Comparison of ENCODE assay signal across 19 cellular contexts in genomic region chr2:233446121-233446520, GRCh38.
DNase-seq lines count a peak whose midpoint lies in the region; ATAC-seq and TF ChIP-seq lines count a peak whose summit lies in the region.
"Had no signal": no experiment of that assay in that cellular context is flagged by ENCODE, and none has a peak within 500 bp of the region (broad histone marks: within the 10 kb centered on the region; RNA-seq: fewer than 3 reads in every experiment).

No MANE protein-coding gene starts in this region.

- TF ChIP-seq CTCF in RWPE1 (conservative IDR thresholded peaks at IDR 0.05; ENCODE audit: low read depth) (no peak), osteoblast (IDR thresholded peaks at IDR 0.05; ENCODE audit: extremely low read depth, low read depth, low read length) (no peak), upper lobe of right lung (IDR thresholded peaks at IDR 0.05) (no peak)

- H3K36me3 Mint-ChIP-seq in activated naive CD4-positive, alpha-beta T cell treated with anti-CD3 and anti-CD28 coated beads, Interleukin-2, amount 50 U/mL, for 72 hours, result no peaks in the 10 kb centered on the region

- H3K27ac Mint-ChIP-seq in activated naive CD4-positive, alpha-beta T cell treated with anti-CD3 and anti-CD28 coated beads, Interleukin-2, amount 50 U/mL, for 72 hours, result peak overlapping the region; percentile 22 to 38

- intact Hi-C loops in upper lobe of right lung (cut with DNase I), result loop anchor here (10.0 kb wide), 1 partner anchor 91 kb away; the partner anchor contains the start of gene DGKD

- H3K9me3 ChIP-seq in osteoblast (ENCODE audit: low read depth, low read length) (no peaks in the 10 kb centered on the region), upper lobe of right lung (no peaks in the 10 kb centered on the region)
- H3K9me3 ChIP-seq: Caco-2 had no signal

- CTCF ChIA-PET in RWPE1 (lab: Yijun Ruan, JAX), result interaction anchor here (0.7 kb wide), 1 partner anchor 42 kb away, joined by 3 read pairs; no protein-coding TSS in a partner anchor

- no peak overlapping the region for H2AFZ ChIP-seq in osteoblast (ENCODE audit: low read length)

- POLR2A ChIA-PET in RWPE1 (lab: Yijun Ruan, JAX; ENCODE audit: low non-redundant PET), result no interaction called here

- no peaks in the 10 kb centered on the region for H3K9me3 Mint-ChIP-seq in activated naive CD4-positive, alpha-beta T cell treated with anti-CD3 and anti-CD28 coated beads, Interleukin-2, amount 50 U/mL, for 72 hours

- ATAC-seq in activated naive CD4-positive, alpha-beta T cell treated with anti-CD3 and anti-CD28 coated beads, Interleukin-2, amount 50 U/mL, for 72 hours, result no peak
- ATAC-seq in upper lobe of right lung (no peak), HG03196 (IDR thresholded peaks at IDR 0.05; ENCODE audit: unreplicated experiment) (no peak)
- ATAC-seq: K562, PC-3 had no signal

- H3K27me3 ChIP-seq in osteoblast (ENCODE audit: insufficient read depth, low read length) (no peaks in the 10 kb centered on the region), upper lobe of right lung (no peaks in the 10 kb centered on the region)

- H3K36me3 ChIP-seq in osteoblast (ENCODE audit: insufficient read depth, low read length) (peaks cover 11% of the 10 kb centered on the region), upper lobe of right lung (peaks cover 72% of the 10 kb centered on the region)

- no peak overlapping the region for H3K4me2 ChIP-seq in osteoblast (ENCODE audit: insufficient read depth, low read length)

- H3K4me3 ChIP-seq in osteoblast (ENCODE audit: insufficient read depth, low read length), result no peak overlapping the region
- no peak overlapping the region for H3K4me3 ChIP-seq in upper lobe of right lung
- H3K4me3 ChIP-seq: K562 had no signal

- H3K4me1 ChIP-seq in osteoblast (ENCODE audit: insufficient read depth, low read length), result no peaks in the 10 kb centered on the region
- H3K4me1 ChIP-seq in upper lobe of right lung, result no peaks in the 10 kb centered on the region

- DNase-seq in activated naive CD4-positive, alpha-beta T cell treated with anti-CD3 and anti-CD28 coated beads, Interleukin-2, amount 50 U/mL, for 72 hours (ENCODE audit: low spot score in 2 of 2), result no peak
- DNase-seq in activated naive CD4-positive, alpha-beta T cell treated with Interleukin-2 at 50 U/mL for 16 hours, result no peak
- no peak for DNase-seq in RWPE1 (ENCODE audit: low spot score)
- peak; percentile 62 for DNase-seq in osteoblast (ENCODE audit: insufficient read length, low spot score, missing footprints)
- DNase-seq in upper lobe of right lung, result peak; percentile 16
- DNase-seq in COLO668 (lab: John Stamatoyannopoulos, UW; ENCODE audit: unreplicated experiment), result no peak
- DNase-seq: DMS153, EL, GOT3, NCI-H1436, NCI-H2029 treated with DMSO at 0.1 percent for 48 hours, NCI-H2171 treated with DMSO at 0.1 percent for 48 hours, NCI-H446 treated with DMSO at 0.1 percent for 48 hours, NCI-H748 treated with DMSO at 0.1 percent for 48 hours, PC-3 had no signal

- H4K20me1 ChIP-seq in osteoblast (ENCODE audit: insufficient read depth, low read length), result no peaks in the 10 kb centered on the region

- no peaks in the 10 kb centered on the region for H3K79me2 ChIP-seq in osteoblast (ENCODE audit: insufficient read depth, low read length)

- peak overlapping the region; percentile 17 for H3K27ac ChIP-seq in RWPE1
- no peak overlapping the region for H3K27ac ChIP-seq in osteoblast (ENCODE audit: low read depth, low read length)
- H3K27ac ChIP-seq in upper lobe of right lung, result no peak overlapping the region
- H3K27ac ChIP-seq: C4-2B had no signal

Comparison
In these comparisons a context has a peak if more than half of its experiments do, and no peak if none do; other contexts are left out.
1. DNase-seq: peak in osteoblast (single experiment) and upper lobe of right lung (single experiment); none in activated naive CD4-positive, alpha-beta T cell treated with anti-CD3 and anti-CD28 coated beads, Interleukin-2, amount 50 U/mL, for 72 hours (0 of 2), activated naive CD4-positive, alpha-beta T cell treated with Interleukin-2 at 50 U/mL for 16 hours (single experiment), RWPE1 (single experiment) and COLO668 (single experiment).